25 cellular contexts compared by ENCODE assay signal in genomic region chr15:75097939-75098338, GRCh38.
DNase-seq lines count a peak whose midpoint lies in the region; ATAC-seq and TF ChIP-seq lines count a peak whose summit lies in the region.
"Had no signal": no experiment of that assay in that cellular context is flagged by ENCODE, and none has a peak within 500 bp of the region (broad histone marks: within the 10 kb centered on the region; RNA-seq: fewer than 3 reads in every experiment).

No MANE protein-coding gene starts in this region.

- no peak overlapping the region for H3K4me3 Mint-ChIP-seq in chondrocyte (ENCODE audit: unreplicated experiment)
- no peak overlapping the region for H3K4me3 Mint-ChIP-seq in mesothelial cell of epicardium
- H3K4me3 Mint-ChIP-seq: CD14-positive monocyte had no signal

- H3K9me3 Mint-ChIP-seq in chondrocyte (ENCODE audit: low read depth) (no peaks in the 10 kb centered on the region), mesothelial cell of epicardium (no peaks in the 10 kb centered on the region)

- TF ChIP-seq CTCF in PC-9 (conservative IDR thresholded peaks at IDR 0.05) (no peak), chondrocyte (IDR thresholded peaks at IDR 0.05) (no peak), mesothelial cell of epicardium (IDR thresholded peaks at IDR 0.05; ENCODE audit: unreplicated experiment) (no peak)

- H3K9me3 ChIP-seq in PC-9 (ENCODE audit: insufficient read depth, low read depth): no peaks in the 10 kb centered on the region
- H3K9me3 ChIP-seq: BE2C, Peyer's patch had no signal

- H3K27me3 Mint-ChIP-seq in chondrocyte (ENCODE audit: low read depth) (no peaks in the 10 kb centered on the region), mesothelial cell of epicardium (ENCODE audit: low read depth) (no peaks in the 10 kb centered on the region)

- no peak overlapping the region for H3K4me3 ChIP-seq in PC-9
- H3K4me3 ChIP-seq: K562, Peyer's patch, SK-N-MC had no signal

- H2AFZ ChIP-seq in PC-9: no peak overlapping the region

- POLR2A ChIA-PET in PC-9 (lab: Charles Lee; ENCODE audit: unreplicated experiment): no interaction called here

- H3K4me1 Mint-ChIP-seq in chondrocyte (ENCODE audit: low read depth) (no peaks in the 10 kb centered on the region), mesothelial cell of epicardium (no peaks in the 10 kb centered on the region)

- peaks cover 16% of the 10 kb centered on the region; the same call in 1 of the 2 replicates for H3F3A ChIP-seq in PC-9 (ENCODE audit: insufficient read depth, low read depth)

- intact Hi-C loops in PC-9 (cut with micrococcal nuclease; ENCODE audit: unreplicated experiment): no loop called here

- CTCF ChIA-PET in PC-9 (lab: Charles Lee): no interaction called here

- H3K27me3 ChIP-seq in PC-9 (ENCODE audit: insufficient read depth, low read depth): no peaks in the 10 kb centered on the region
- H3K27me3 ChIP-seq: BE2C, Peyer's patch had no signal

- H3K79me2 ChIP-seq in PC-9 (ENCODE audit: low read depth): no peaks in the 10 kb centered on the region

- no peaks in the 10 kb centered on the region for H4K20me1 ChIP-seq in PC-9 (ENCODE audit: insufficient read depth)

- no peak for DNase-seq in PC-9
- peak; percentile 70 for DNase-seq in chondrocyte (ENCODE audit: low spot score)
- DNase-seq in mesothelial cell of epicardium (ENCODE audit: low spot score in 2 of 2, unreplicated experiment in 2 of 2): no peak
- no peak for DNase-seq in epidermal melanocyte (ENCODE audit: insufficient read length, low spot score)
- DNase-seq in NCI-H524 treated with DMSO at 0.1 percent for 48 hours (lab: John Stamatoyannopoulos, UW): no peak
- DNase-seq in OCI-M2 (lab: John Stamatoyannopoulos, UW; ENCODE audit: unreplicated experiment): no peak
- DNase-seq: BE2C, Calu3, DMS79 treated with DMSO at 0.1 percent for 48 hours, GF-D8, HCEC 1CT, Kasumi-1, MV-4-11, NCI-H1105, NCI-H1436 treated with DMSO at 0.1 percent for 48 hours, NCI-H187 treated with DMSO at 0.1 percent for 48 hours, NCI-H446, NCI-H526, NCI-H82, Peyer's patch, SIG-M5 had no signal

- no peaks in the 10 kb centered on the region for H3K9me2 ChIP-seq in PC-9 (ENCODE audit: insufficient read depth)

- no peak overlapping the region for H3K27ac Mint-ChIP-seq in chondrocyte (ENCODE audit: unreplicated experiment)
- H3K27ac Mint-ChIP-seq in mesothelial cell of epicardium: peak overlapping the region; percentile 6

- peak overlapping the region; percentile 63; the same call in 1 of the 2 replicates for H3K27ac ChIP-seq in PC-9
- H3K27ac ChIP-seq: Peyer's patch, SK-N-MC had no signal

- peak overlapping the region; percentile 46; the same call in 1 of the 2 replicates for H3K4me2 ChIP-seq in PC-9

- peaks cover 23% of the 10 kb centered on the region for H3K4me1 ChIP-seq in PC-9 (replicated peaks; ENCODE audit: insufficient read depth)
- H3K4me1 ChIP-seq: BE2C, Peyer's patch had no signal

- no peaks in the 10 kb centered on the region for H3K36me3 ChIP-seq in PC-9 (ENCODE audit: low read depth)
- H3K36me3 ChIP-seq: BE2C, Peyer's patch had no signal

- BruUV-seq in PC-9 (replicated peaks; lab: Mats Ljungman, UMichigan): no TSS peak

- no peak for ATAC-seq in HG02870 (IDR thresholded peaks at IDR 0.05; ENCODE audit: unreplicated experiment)

- H3K36me3 Mint-ChIP-seq in chondrocyte (ENCODE audit: low read depth) (peaks cover 2% of the 10 kb centered on the region), mesothelial cell of epicardium (no peaks in the 10 kb centered on the region)
- H3K36me3 Mint-ChIP-seq: CD14-positive monocyte had no signal
